Comparison of ENCODE assay signal across 10 cellular contexts in the genomic region with DNA sequence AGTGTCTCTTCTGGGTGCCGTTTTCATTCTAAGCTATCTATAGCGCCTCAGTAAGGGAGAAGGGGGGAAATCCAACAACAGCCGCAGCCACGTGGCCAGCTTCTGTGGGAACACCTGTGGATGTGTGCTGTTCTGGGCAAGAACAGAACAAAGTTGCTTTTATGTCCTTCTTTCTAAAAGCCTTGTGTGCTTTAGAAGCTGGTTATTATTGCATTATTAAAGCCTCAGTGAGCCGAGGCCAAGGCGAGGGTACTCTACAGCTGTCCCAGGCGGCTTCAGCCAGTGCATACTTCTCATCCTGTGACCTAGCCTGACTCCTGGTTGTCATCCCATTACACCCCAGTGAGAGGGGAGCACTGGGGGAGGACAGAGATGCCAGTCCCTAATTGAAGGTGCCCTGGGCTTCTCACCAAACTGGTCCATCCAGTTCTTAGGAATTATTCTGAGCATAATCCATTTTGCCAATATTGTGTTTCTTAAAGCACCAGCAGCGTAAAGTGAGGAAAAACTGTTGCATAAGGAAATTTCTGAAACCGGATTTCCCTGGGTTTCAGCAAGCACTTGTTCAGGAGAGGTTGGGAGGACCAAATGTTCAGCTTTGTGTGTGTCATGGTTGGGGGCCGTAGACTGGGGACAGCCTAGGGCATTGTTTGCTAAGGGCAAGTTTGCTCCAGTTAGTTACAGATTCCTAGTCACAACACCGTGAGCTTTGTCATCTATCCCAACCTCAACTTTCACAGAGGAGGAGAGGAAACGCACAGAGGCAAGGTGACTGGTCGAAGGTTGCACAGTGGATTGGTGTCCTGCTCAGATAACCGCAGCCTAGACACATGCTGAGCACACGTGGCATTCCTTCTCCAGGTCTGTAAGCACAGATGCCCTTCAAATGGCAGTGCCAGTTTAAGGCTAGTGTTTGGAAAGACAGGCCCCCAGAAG.
DNase-seq lines count a peak whose midpoint lies in the region; FAIRE-seq and TF ChIP-seq lines count a peak whose summit lies in the region.
"Had no signal": no experiment of that assay in that cellular context is flagged by ENCODE, and none has a peak within 500 bp of the region (broad histone marks: within the 10 kb centered on the region; RNA-seq: fewer than 3 reads in every experiment).

No MANE protein-coding gene starts in this region.

- H3K4me2 ChIP-seq in PC-9, result peak overlapping the region; percentile 65

- peak overlapping the region; percentile 44 for H2AFZ ChIP-seq in PC-9

- H3K9me3 Mint-ChIP-seq in HFFc6, result no peaks in the 10 kb centered on the region

- TF ChIP-seq CTCF in PC-9 (conservative IDR thresholded peaks at IDR 0.05) (no peak), HFFc6 (IDR thresholded peaks at IDR 0.05) (no peak)

- no peak overlapping the region for H3K4me3 Mint-ChIP-seq in HFFc6

- H3K36me3 Mint-ChIP-seq in HFFc6 (ENCODE audit: low read depth), result no peaks in the 10 kb centered on the region

- intact Hi-C loops in PC-9 (cut with micrococcal nuclease; ENCODE audit: unreplicated experiment), result loop anchor here (1.0 kb wide), 2 partner anchors 18 to 60 kb away; no protein-coding TSS in a partner anchor

- no TSS peak for BruUV-seq in PC-9 (replicated peaks; lab: Mats Ljungman, UMichigan)

- peaks cover 56% of the 10 kb centered on the region for H3F3A ChIP-seq in PC-9 (ENCODE audit: insufficient read depth, low read depth)

- POLR2A ChIA-PET in PC-9 (lab: Charles Lee; ENCODE audit: unreplicated experiment), result interaction anchor here (0.6 kb wide), 1 partner anchor 60 kb away, joined by 4 read pairs; no protein-coding TSS in a partner anchor

- H3K27me3 Mint-ChIP-seq in HFFc6 (ENCODE audit: insufficient read depth), result peaks cover 12% of the 10 kb centered on the region

- peak; percentile 65 to 100 for DNase-seq in PC-9
- DNase-seq in kidney tubule cell (ENCODE audit: low spot score), result peak; percentile 79
- peak; percentile 96 for DNase-seq in small intestine
- no peak for DNase-seq in NCI-H1105 treated with DMSO at 0.1 percent for 48 hours (lab: John Stamatoyannopoulos, UW)
- no peak for DNase-seq in LoVo (ENCODE audit: low spot score)
- no peak for DNase-seq in HFFc6
- DNase-seq: activated CD8-positive, alpha-beta memory T cell treated with anti-CD3 and anti-CD28 coated beads, Interleukin-2, amount 50 U/mL, for 4 hours; MM.1S had no signal

- H3K4me1 ChIP-seq in PC-9 (replicated peaks; ENCODE audit: insufficient read depth) (peaks cover 65% of the 10 kb centered on the region), small intestine (ENCODE audit: control insufficient read depth in 2 of 2, insufficient read depth in 1 of 2, low read depth in 1 of 2, low read length in 1 of 2) (peaks cover 0 to 5% of the 10 kb centered on the region in 2 donors)

- H3K27ac Mint-ChIP-seq in HFFc6, result no peak overlapping the region

- H3K27me3 ChIP-seq in PC-9 (ENCODE audit: insufficient read depth, low read depth) (no peaks in the 10 kb centered on the region), small intestine (ENCODE audit: control insufficient read depth in 2 of 2, insufficient read depth in 2 of 2, low read length in 2 of 2) (no peaks in the 10 kb centered on the region)

- WGBS in small intestine, 3 donors, result 18 to 61% (median 34%) methylated on average over 15 of the region's 15 CpGs

- H3K4me1 Mint-ChIP-seq in HFFc6 (ENCODE audit: low read depth), result no peaks in the 10 kb centered on the region

- no peaks in the 10 kb centered on the region for H3K79me2 ChIP-seq in PC-9 (ENCODE audit: low read depth)

- H4K20me1 ChIP-seq in PC-9 (ENCODE audit: insufficient read depth), result no peaks in the 10 kb centered on the region

- peak; percentile 90 for TF ChIP-seq EP300 in Ishikawa (IDR thresholded peaks at IDR 0.05; ENCODE audit: borderline replicate concordance)

- no peak for FAIRE-seq in small intestine (lab: Jason Lieb, UNC)

- peak overlapping the region; percentile 3; the same call in 1 of the 2 replicates for H3K4me3 ChIP-seq in PC-9
- no peak overlapping the region for H3K4me3 ChIP-seq in small intestine (ENCODE audit: low read depth in 1 of 2, low read length in 2 of 2)
- H3K4me3 ChIP-seq: skin epidermis had no signal

- H3K36me3 ChIP-seq in PC-9 (ENCODE audit: low read depth) (no peaks in the 10 kb centered on the region), small intestine (ENCODE audit: control insufficient read depth in 2 of 2, insufficient read depth in 2 of 2, low read length in 2 of 2) (no peaks in the 10 kb centered on the region)

- H3K9me3 ChIP-seq in PC-9 (ENCODE audit: insufficient read depth, low read depth) (no peaks in the 10 kb centered on the region), small intestine (ENCODE audit: control insufficient read depth, low read depth) (no peaks in the 10 kb centered on the region)

- CTCF ChIA-PET in PC-9 (lab: Charles Lee), result interaction anchor here (1.8 kb wide), 1 partner anchor 47 kb away, joined by 5 read pairs; no protein-coding TSS in a partner anchor

- no peaks in the 10 kb centered on the region; the same call in 1 of the 2 replicates for H3K9me2 ChIP-seq in PC-9 (ENCODE audit: insufficient read depth)

- H3K27ac ChIP-seq in PC-9, result peak overlapping the region; percentile 88
- H3K27ac ChIP-seq in small intestine (ENCODE audit: low read depth in 1 of 2, low read length in 1 of 2), result peak overlapping the region; percentile 66 to 77

- TF ChIP-seq RAD21 in Ishikawa (IDR thresholded peaks at IDR 0.05; ENCODE audit: low read depth), result peak; percentile 9; the same call in 1 of the 2 replicates

TF ChIP-seq in Ishikawa, 13 proteins besides CTCF, POLR2A, EP300 and RAD21:
- no peak for TF ChIP-seq TAF1 (IDR thresholded peaks at IDR 0.05; ENCODE audit: low read depth)
- TF ChIP-seq FOXM1 (IDR thresholded peaks at IDR 0.05; ENCODE audit: borderline replicate concordance, low read depth), result peak; percentile 75; the same call in 1 of the 2 replicates
- TF ChIP-seq TEAD4 (IDR thresholded peaks at IDR 0.05), result peak; percentile 86
- TF ChIP-seq ZBTB7A (IDR thresholded peaks at IDR 0.05; ENCODE audit: low read depth), result no peak
- peak; percentile 77 for TF ChIP-seq CEBPB (IDR thresholded peaks at IDR 0.05)
- peak; percentile 92 for TF ChIP-seq TCF12 (IDR thresholded peaks at IDR 0.05; ENCODE audit: low read depth)
- TF ChIP-seq, protein P1, sequence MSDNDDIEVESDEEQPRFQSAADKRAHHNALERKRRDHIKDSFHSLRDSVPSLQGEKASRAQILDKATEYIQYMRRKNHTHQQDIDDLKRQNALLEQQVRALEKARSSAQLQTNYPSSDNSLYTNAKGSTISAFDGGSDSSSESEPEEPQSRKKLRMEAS (IDR thresholded peaks at IDR 0.05), result peak; percentile 93
- TF ChIP-seq REST (IDR thresholded peaks at IDR 0.05; ENCODE audit: low read depth), result no peak
- no peak for TF ChIP-seq EGR1 (IDR thresholded peaks at IDR 0.05)
- TF ChIP-seq CREB1 (IDR thresholded peaks at IDR 0.05; ENCODE audit: low read depth), result no peak
- TF ChIP-seq USF1 (IDR thresholded peaks at IDR 0.05), result peak; percentile 77
- peak; percentile 75 for TF ChIP-seq YY1 (IDR thresholded peaks at IDR 0.05; ENCODE audit: low read depth)
- TF ChIP-seq NFIC (IDR thresholded peaks at IDR 0.05), result peak; percentile 87
TF ChIP-seq in Ishikawa: peak in this region for 8.

Comparison
In these comparisons a context has a peak if more than half of its experiments do, and no peak if none do; other contexts are left out.
1. DNase-seq: peak in PC-9 (2 of 2), kidney tubule cell (single experiment) and small intestine (single experiment); none in NCI-H1105 treated with DMSO at 0.1 percent for 48 hours (single experiment), LoVo (single experiment) and HFFc6 (single experiment).